ENCODE assay signal across 19 cellular contexts in genomic region chr2:172944794-172945510, GRCh38.
DNase-seq lines count a peak whose midpoint lies in the region; ATAC-seq, FAIRE-seq and TF ChIP-seq lines count a peak whose summit lies in the region.
"Had no signal": no experiment of that assay in that cellular context is flagged by ENCODE, and none has a peak within 500 bp of the region (broad histone marks: within the 10 kb centered on the region; RNA-seq: fewer than 3 reads in every experiment).

No MANE protein-coding gene starts in this region.

- H3K9me1 ChIP-seq in keratinocyte (ENCODE audit: control insufficient read depth, extremely low read depth, insufficient read depth, low read length), result no peaks in the 10 kb centered on the region

- no peaks in the 10 kb centered on the region for H3K27me3 ChIP-seq in keratinocyte (ENCODE audit: control insufficient read depth, extremely low read depth, insufficient read depth, low read length)
- H3K27me3 ChIP-seq in thymus (ENCODE audit: control insufficient read depth, insufficient read depth), result no peaks in the 10 kb centered on the region
- H3K27me3 ChIP-seq: Peyer's patch had no signal

- H3K36me3 Mint-ChIP-seq in activated naive CD4-positive, alpha-beta T cell treated with anti-CD3 and anti-CD28 coated beads, Interleukin-2, amount 50 U/mL, for 24 hours, result peaks cover 1% of the 10 kb centered on the region
- H3K36me3 Mint-ChIP-seq in T-cell, result no peaks in the 10 kb centered on the region

- ATAC-seq in T-cell (replicated peaks in 1 of 4), result no peak

- no peaks in the 10 kb centered on the region for H3K36me3 ChIP-seq in keratinocyte (ENCODE audit: control insufficient read depth in 2 of 2, extremely low read depth in 1 of 2, insufficient read depth in 2 of 2, low read length in 2 of 2)
- H3K36me3 ChIP-seq in thymus (ENCODE audit: control insufficient read depth, insufficient read depth), result no peaks in the 10 kb centered on the region
- H3K36me3 ChIP-seq: Peyer's patch had no signal

- POLR2A ChIA-PET in T-cell (lab: Charles Lee), result no interaction called here

- no peaks in the 10 kb centered on the region for H4K20me1 ChIP-seq in keratinocyte (ENCODE audit: control insufficient read depth, extremely low read depth, insufficient read depth, low read length)

- no peaks in the 10 kb centered on the region for H3K79me2 ChIP-seq in keratinocyte (ENCODE audit: control insufficient read depth, insufficient read depth, low read length)

- no peak overlapping the region for H2AFZ ChIP-seq in keratinocyte (ENCODE audit: control insufficient read depth, low read length)

- H3K4me3 ChIP-seq in keratinocyte (ENCODE audit: control insufficient read depth in 2 of 3, extremely low read depth in 1 of 3, insufficient read depth in 2 of 3, low read depth in 1 of 3, low read length in 3 of 3) (no peak overlapping the region), thymus (ENCODE audit: low read length) (no peak overlapping the region)
- H3K4me3 ChIP-seq: Peyer's patch had no signal

- no peaks in the 10 kb centered on the region for H3K27me3 Mint-ChIP-seq in activated naive CD4-positive, alpha-beta T cell treated with anti-CD3 and anti-CD28 coated beads, Interleukin-2, amount 50 U/mL, for 24 hours
- peaks cover 9 to 17% of the 10 kb centered on the region in 2 donors for H3K27me3 Mint-ChIP-seq in T-cell

- H3K27ac Mint-ChIP-seq in activated naive CD4-positive, alpha-beta T cell treated with anti-CD3 and anti-CD28 coated beads, Interleukin-2, amount 50 U/mL, for 24 hours, result peak overlapping the region; percentile 66
- peak overlapping the region; percentile 56 to 77 for H3K27ac Mint-ChIP-seq in T-cell
- H3K27ac Mint-ChIP-seq: CD8-positive, alpha-beta memory T cell had no signal

- CTCF ChIA-PET in T-cell (lab: Charles Lee), result no interaction called here

- no peak for TF ChIP-seq CTCF in keratinocyte (optimal IDR thresholded peaks at IDR 0.05 in 1 of 3, IDR thresholded peaks at IDR 0.05 in 1 of 3, conservative IDR thresholded peaks at IDR 0.05 in 1 of 3; ENCODE audit: extremely low read depth in 1 of 3, insufficient read depth in 2 of 3, low read length in 3 of 3)

- no peak for DNase-seq in activated naive CD4-positive, alpha-beta T cell treated with anti-CD3 and anti-CD28 coated beads, Interleukin-2, amount 50 U/mL, for 16 hours
- no peak for DNase-seq in T-cell
- DNase-seq in keratinocyte (ENCODE audit: low read depth, low spot score), result no peak
- no peak for DNase-seq in NCI-H1694 (lab: John Stamatoyannopoulos, UW)
- DNase-seq in retina, result no peak
- DNase-seq: ACHN; CD8-positive, alpha-beta memory T cell; DMS 273 treated with DMSO at 0.1 percent for 48 hours; H7; MM.1S; NCI-H1105; NCI-H1930; NCI-H2171; NCI-H510A; Peyer's patch; Right ventricle myocardium superior had no signal

- WGBS in thymus, result 54% methylated on average over 1 of the region's 1 CpG

- no peak overlapping the region for H3K27ac ChIP-seq in keratinocyte (ENCODE audit: control insufficient read depth, insufficient read depth, low read length)
- H3K27ac ChIP-seq in thymus (ENCODE audit: low read depth), result peak overlapping the region; percentile 64
- H3K27ac ChIP-seq: KMS-11, Peyer's patch had no signal

- peak; percentile 60 for FAIRE-seq in keratinocyte (lab: Jason Lieb, UNC)

- H3K4me2 ChIP-seq in keratinocyte (ENCODE audit: control insufficient read depth, extremely low read depth, insufficient read depth, low read depth, low read length), result no peak overlapping the region
- H3K4me2 ChIP-seq: KMS-11 had no signal

- H3K9me3 ChIP-seq in keratinocyte (ENCODE audit: control insufficient read depth, low read depth, low read length) (peaks cover 2% of the 10 kb centered on the region), thymus (ENCODE audit: control insufficient read depth) (no peaks in the 10 kb centered on the region)
- H3K9me3 ChIP-seq: Peyer's patch had no signal

- H3K4me3 Mint-ChIP-seq in activated naive CD4-positive, alpha-beta T cell treated with anti-CD3 and anti-CD28 coated beads, Interleukin-2, amount 50 U/mL, for 24 hours, result peak overlapping the region; percentile 6
- H3K4me3 Mint-ChIP-seq in T-cell, result peak overlapping the region in 1 of 3 donors; percentile 52
- H3K4me3 Mint-ChIP-seq: CD8-positive, alpha-beta memory T cell had no signal

- H3K9ac ChIP-seq in keratinocyte (ENCODE audit: control insufficient read depth, extremely low read depth, insufficient read depth, low read length), result no peak overlapping the region
- H3K9ac ChIP-seq: KMS-11 had no signal

- H3K9me3 Mint-ChIP-seq in activated naive CD4-positive, alpha-beta T cell treated with anti-CD3 and anti-CD28 coated beads, Interleukin-2, amount 50 U/mL, for 24 hours, result peaks cover under 1% of the 10 kb centered on the region
- peaks cover 0 to 10% (median 6%) of the 10 kb centered on the region in 3 donors for H3K9me3 Mint-ChIP-seq in T-cell

- dilution Hi-C loops in keratinocyte (cut with MboI; ENCODE audit: extremely low pct_ligation_motif_present, low sequenced_read_pairs), result no loop called here

- peaks cover 32% of the 10 kb centered on the region for H3K4me1 Mint-ChIP-seq in activated naive CD4-positive, alpha-beta T cell treated with anti-CD3 and anti-CD28 coated beads, Interleukin-2, amount 50 U/mL, for 24 hours
- peaks cover 21 to 32% (median 26%) of the 10 kb centered on the region in 3 donors for H3K4me1 Mint-ChIP-seq in T-cell
- H3K4me1 Mint-ChIP-seq: CD8-positive, alpha-beta memory T cell had no signal

- H3K4me1 ChIP-seq in keratinocyte (ENCODE audit: control insufficient read depth, extremely low read depth, insufficient read depth, low read length) (peaks cover 4% of the 10 kb centered on the region), thymus (ENCODE audit: control insufficient read depth, insufficient read depth, low read length) (peaks cover 19% of the 10 kb centered on the region)
- H3K4me1 ChIP-seq: Peyer's patch had no signal
